In genomic region chr17:67162771-67163170, GRCh38 we compare ENCODE assay signal across 26 cellular contexts.
"Had no signal": no experiment of that assay in that cellular context is flagged by ENCODE, and none has a peak within 500 bp of the region (broad histone marks: within the 10 kb centered on the region; RNA-seq: fewer than 3 reads in every experiment).

No MANE protein-coding gene starts in this region.

- H3K27ac Mint-ChIP-seq: natural killer cell treated with Interleukin-12 subunit alpha and Interleukin-12 subunit beta and Interleukin-15 and Interleukin-18, amount 100 ng/mL, for 72 hours; stimulated activated effector memory CD8-positive, alpha-beta T cell treated with anti-CD3 and anti-CD28 coated beads, Interleukin-12 subunit alpha, Interleukin-12 subunit beta, amount 100 ng/mL, for 72 hours; stimulated activated naive CD8-positive, alpha-beta T cell treated with anti-CD3 and anti-CD28 coated beads, Interleukin-15, Interleukin-2, amounts not matched to agents 100 ng/mL and 50 ng/mL, for 24 hours had no signal

- DNase-seq: hippocampal formation; kidney; left colon; left ventricle myocardium inferior; nucleus accumbens; pancreas; posterior cingulate gyrus; retina; right cardiac atrium; sigmoid colon; small intestine; spleen; stimulated activated CD4-positive, alpha-beta T cell treated with anti-CD3 and anti-CD28 coated beads, Interleukin-4, amount 100 ng/mL, for 24 hours; stimulated activated naive CD4-positive, alpha-beta T cell; tibial artery; trophoblast cell; upper lobe of right lung; uterus had no signal

- H3K36me3 ChIP-seq: prostate gland, uterus had no signal

- H3K4me1 ChIP-seq: prostate gland, sigmoid colon, suprapubic skin, tibial artery, uterus had no signal

- H3K9me3 Mint-ChIP-seq: natural killer cell treated with Interleukin-12 subunit alpha and Interleukin-12 subunit beta and Interleukin-15 and Interleukin-18, amount 100 ng/mL, for 72 hours; stimulated activated effector memory CD8-positive, alpha-beta T cell treated with anti-CD3 and anti-CD28 coated beads, Interleukin-12 subunit alpha, Interleukin-12 subunit beta, amount 100 ng/mL, for 72 hours; stimulated activated naive CD8-positive, alpha-beta T cell treated with anti-CD3 and anti-CD28 coated beads, Interleukin-15, Interleukin-2, amounts not matched to agents 100 ng/mL and 50 ng/mL, for 24 hours had no signal

- H3K4me3 Mint-ChIP-seq: natural killer cell treated with Interleukin-12 subunit alpha and Interleukin-12 subunit beta and Interleukin-15 and Interleukin-18, amount 100 ng/mL, for 72 hours; stimulated activated effector memory CD8-positive, alpha-beta T cell treated with anti-CD3 and anti-CD28 coated beads, Interleukin-12 subunit alpha, Interleukin-12 subunit beta, amount 100 ng/mL, for 72 hours; stimulated activated naive CD8-positive, alpha-beta T cell treated with anti-CD3 and anti-CD28 coated beads, Interleukin-15, Interleukin-2, amounts not matched to agents 100 ng/mL and 50 ng/mL, for 24 hours had no signal

- H3K27ac ChIP-seq: left ventricle myocardium inferior, pancreas, prostate gland, sigmoid colon, spleen, suprapubic skin, thoracic aorta, tibial artery, upper lobe of right lung, uterus had no signal

- H3K9me3 ChIP-seq: left ventricle myocardium inferior, pancreas, prostate gland, sigmoid colon, spleen, suprapubic skin, thoracic aorta, tibial artery, upper lobe of right lung, uterus had no signal

- FAIRE-seq: islet of Langerhans, kidney, pancreas, small intestine had no signal

- H3K4me3 ChIP-seq: left ventricle myocardium inferior, lung, pancreas, prostate gland, sigmoid colon, spleen, suprapubic skin, thoracic aorta, tibial artery, upper lobe of right lung, uterus had no signal

- ATAC-seq: left colon; pancreas; right cardiac atrium; stimulated activated effector memory CD8-positive, alpha-beta T cell treated with anti-CD3 and anti-CD28 coated beads, Interleukin-12 subunit alpha, Interleukin-12 subunit beta, amount 100 ng/mL, for 72 hours; upper lobe of right lung had no signal

- H3K27me3 Mint-ChIP-seq: natural killer cell treated with Interleukin-12 subunit alpha and Interleukin-12 subunit beta and Interleukin-15 and Interleukin-18, amount 100 ng/mL, for 72 hours; stimulated activated naive CD8-positive, alpha-beta T cell treated with anti-CD3 and anti-CD28 coated beads, Interleukin-15, Interleukin-2, amounts not matched to agents 100 ng/mL and 50 ng/mL, for 24 hours had no signal

- H3K27me3 ChIP-seq: pancreas, sigmoid colon, spleen, suprapubic skin, tibial artery, upper lobe of right lung, uterus had no signal
